10 cellular contexts compared by ENCODE assay signal in genomic region chr16:74936902-74937560, GRCh38. TPM values are rescaled to one million over a fixed set of nuclear protein-coding genes. Genes with fewer than 3 reads are reported as not detected.
DNase-seq lines count a peak whose midpoint lies in the region; ATAC-seq and TF ChIP-seq lines count a peak whose summit lies in the region.
"Had no signal": no experiment of that assay in that cellular context is flagged by ENCODE, and none has a peak within 500 bp of the region (broad histone marks: within the 10 kb centered on the region; RNA-seq: fewer than 3 reads in every experiment).

No MANE protein-coding gene starts in this region.

- H3K27ac ChIP-seq in caudate nucleus (ENCODE audit: low read depth, low read length) (no peak overlapping the region), transverse colon (no peak overlapping the region), A673 (ENCODE audit: low read depth, low read length, poor library complexity, severe bottlenecking) (no peak overlapping the region)
- H3K27ac ChIP-seq: PC-9, upper lobe of left lung had no signal

- H3K4me3 ChIP-seq in GM12865 (ENCODE audit: low read depth, low read length) (no peak overlapping the region), transverse colon (no peak overlapping the region), A673 (ENCODE audit: low read depth, low read length, poor library complexity, severe bottlenecking) (no peak overlapping the region)
- H3K4me3 ChIP-seq: PC-9, upper lobe of left lung had no signal

- peaks cover 0 to 3% (median 0%) of the 10 kb centered on the region in 4 donors for H3K4me1 ChIP-seq in transverse colon
- no peaks in the 10 kb centered on the region for H3K4me1 ChIP-seq in A673 (ENCODE audit: insufficient read depth, low read length, poor library complexity, severe bottlenecking)
- H3K4me1 ChIP-seq: upper lobe of left lung had no signal

- no peaks in the 10 kb centered on the region for H3K4me1 Mint-ChIP-seq in mesothelial cell of epicardium

- H3K9me3 ChIP-seq in transverse colon (no peaks in the 10 kb centered on the region), A673 (ENCODE audit: low read depth, low read length, poor library complexity, severe bottlenecking) (no peaks in the 10 kb centered on the region)
- H3K9me3 ChIP-seq: upper lobe of left lung had no signal

- TF ChIP-seq POLR2A in transverse colon (IDR thresholded peaks at IDR 0.05) = no peak

- no TSS peak for BruUV-seq in A673 (replicated peaks; lab: Mats Ljungman, UMichigan)

- H3K27ac Mint-ChIP-seq in mesothelial cell of epicardium = no peak overlapping the region

- intact Hi-C loops in transverse colon (cut with DNase I; ENCODE audit: low total_unique reads) (no loop called here), A673 (cut with micrococcal nuclease; ENCODE audit: unreplicated experiment) (no loop called here)

- peak; percentile 85 for ATAC-seq in GM21576 (IDR thresholded peaks at IDR 0.05; ENCODE audit: unreplicated experiment)

- H3K36me3 ChIP-seq in transverse colon (peaks cover 0 to 16% (median 7%) of the 10 kb centered on the region in 4 donors), A673 (ENCODE audit: insufficient read depth, low read length, poor library complexity, severe bottlenecking) (peaks cover 3% of the 10 kb centered on the region)

- H3K27me3 Mint-ChIP-seq in mesothelial cell of epicardium (ENCODE audit: low read depth) = no peaks in the 10 kb centered on the region

- CTCF ChIA-PET in A673 (lab: Charles Lee) = no interaction called here

- no peak for TF ChIP-seq CTCF in GM12865 (IDR thresholded peaks at IDR 0.05; ENCODE audit: insufficient read depth, low read depth, low read length, missing control alignments)
- TF ChIP-seq CTCF in transverse colon (IDR thresholded peaks at IDR 0.05) = peak in 1 of 5 experiments; percentile 14
- TF ChIP-seq CTCF in A673 (conservative IDR thresholded peaks at IDR 0.05; ENCODE audit: low read depth, low read length) = no peak
- TF ChIP-seq CTCF in mesothelial cell of epicardium (IDR thresholded peaks at IDR 0.05; ENCODE audit: unreplicated experiment) = no peak

- no peak overlapping the region for H3K4me3 Mint-ChIP-seq in mesothelial cell of epicardium

- DNase-seq in GM12865 (ENCODE audit: low read depth) (peak; percentile 66), KBM-7 (peak; percentile 40), fibroblast of gingiva (ENCODE audit: low read depth) (peak; percentile 97), caudate nucleus (lab: John Stamatoyannopoulos, UW) (no peak), transverse colon (no peak), A673 (ENCODE audit: low spot score) (no peak), mesothelial cell of epicardium (ENCODE audit: low spot score in 2 of 2, unreplicated experiment in 2 of 2) (no peak)

- 65 to 72% methylated on average over 7 of the region's 7 CpGs for WGBS in transverse colon (ENCODE audit: low coverage in 1 of 2), 2 donors

- no peaks in the 10 kb centered on the region for H3K27me3 ChIP-seq in transverse colon
- no peaks in the 10 kb centered on the region for H3K27me3 ChIP-seq in A673 (replicated peaks; ENCODE audit: insufficient read depth, low read depth, low read length, poor library complexity)
- H3K27me3 ChIP-seq: upper lobe of left lung had no signal

- H3K9me3 Mint-ChIP-seq in mesothelial cell of epicardium = no peaks in the 10 kb centered on the region

- no peak for TF ChIP-seq EP300 in transverse colon (IDR thresholded peaks at IDR 0.05; ENCODE audit: low read depth)

- peaks cover 33% of the 10 kb centered on the region for H3K36me3 Mint-ChIP-seq in mesothelial cell of epicardium

- in situ Hi-C loops in KBM-7 (cut with MboI; ENCODE audit: low pct_unique_long_range_greater_than_20kb, low sequenced_read_pairs) = no loop called here
- in situ Hi-C loops in transverse colon (cut with MboI; ENCODE audit: low pct_ligation_motif_present in 1 of 4, low pct_unique_long_range_greater_than_20kb in 1 of 4, low sequenced_read_pairs in 3 of 4) = no loop called here

- POLR2A ChIA-PET in A673 (lab: Charles Lee; ENCODE audit: low non-redundant PET) = no interaction called here

RNA-seq across cellular contexts. Expression of gene WDR59, which starts 47.9 kb away (rescaled TPM):
- 100 to 1,000 TPM in 1 of 4 donors, 10 to 100 TPM in 3; 29.1 to 112 (median 42.6) TPM for total RNA-seq in transverse colon
- total RNA-seq in A673 (2021) = 51.4 and 68.8 TPM in 2 replicates
- total RNA-seq in mesothelial cell of epicardium = 115 to 134 TPM (median 127 TPM) in 3 replicates

Comparison
In these comparisons a context has a peak if more than half of its experiments do, and no peak if none do; other contexts are left out.
1. DNase-seq: peak in GM12865 (single experiment), KBM-7 (single experiment) and fibroblast of gingiva (single experiment); none in caudate nucleus (0 of 61), transverse colon (single experiment), A673 (single experiment) and mesothelial cell of epicardium (0 of 2).